1 cellular context compared by ENCODE assay signal in the genomic region with DNA sequence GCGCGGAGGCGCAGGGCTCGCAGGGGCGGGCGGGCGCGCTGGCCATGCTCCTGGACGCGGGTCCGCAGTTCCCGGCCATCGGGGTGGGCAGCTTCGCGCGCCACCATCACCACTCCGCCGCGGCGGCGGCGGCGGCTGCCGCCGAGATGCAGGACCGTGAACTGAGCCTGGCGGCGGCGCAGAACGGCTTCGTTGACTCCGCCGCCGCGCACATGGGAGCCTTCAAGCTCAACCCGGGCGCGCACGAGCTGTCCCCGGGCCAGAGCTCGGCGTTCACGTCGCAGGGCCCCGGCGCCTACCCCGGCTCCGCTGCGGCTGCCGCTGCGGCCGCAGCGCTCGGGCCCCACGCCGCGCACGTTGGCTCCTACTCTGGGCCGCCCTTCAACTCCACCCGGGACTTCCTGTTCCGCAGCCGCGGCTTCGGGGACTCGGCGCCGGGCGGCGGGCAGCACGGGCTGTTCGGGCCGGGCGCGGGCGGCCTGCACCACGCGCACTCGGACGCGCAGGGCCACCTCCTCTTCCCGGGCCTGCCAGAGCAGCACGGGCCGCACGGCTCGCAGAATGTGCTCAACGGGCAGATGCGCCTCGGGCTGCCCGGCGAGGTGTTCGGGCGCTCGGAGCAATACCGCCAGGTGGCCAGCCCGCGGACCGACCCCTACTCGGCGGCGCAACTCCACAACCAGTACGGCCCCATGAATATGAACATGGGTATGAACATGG.
TF ChIP-seq lines count a peak whose summit lies in the region.

No MANE protein-coding gene starts in this region.

TF ChIP-seq in HepG2, 621 proteins besides CTCF, POLR2A, EP300 and RAD21 (continued from another document and continues in another):
- TF ChIP-seq, protein P1, sequence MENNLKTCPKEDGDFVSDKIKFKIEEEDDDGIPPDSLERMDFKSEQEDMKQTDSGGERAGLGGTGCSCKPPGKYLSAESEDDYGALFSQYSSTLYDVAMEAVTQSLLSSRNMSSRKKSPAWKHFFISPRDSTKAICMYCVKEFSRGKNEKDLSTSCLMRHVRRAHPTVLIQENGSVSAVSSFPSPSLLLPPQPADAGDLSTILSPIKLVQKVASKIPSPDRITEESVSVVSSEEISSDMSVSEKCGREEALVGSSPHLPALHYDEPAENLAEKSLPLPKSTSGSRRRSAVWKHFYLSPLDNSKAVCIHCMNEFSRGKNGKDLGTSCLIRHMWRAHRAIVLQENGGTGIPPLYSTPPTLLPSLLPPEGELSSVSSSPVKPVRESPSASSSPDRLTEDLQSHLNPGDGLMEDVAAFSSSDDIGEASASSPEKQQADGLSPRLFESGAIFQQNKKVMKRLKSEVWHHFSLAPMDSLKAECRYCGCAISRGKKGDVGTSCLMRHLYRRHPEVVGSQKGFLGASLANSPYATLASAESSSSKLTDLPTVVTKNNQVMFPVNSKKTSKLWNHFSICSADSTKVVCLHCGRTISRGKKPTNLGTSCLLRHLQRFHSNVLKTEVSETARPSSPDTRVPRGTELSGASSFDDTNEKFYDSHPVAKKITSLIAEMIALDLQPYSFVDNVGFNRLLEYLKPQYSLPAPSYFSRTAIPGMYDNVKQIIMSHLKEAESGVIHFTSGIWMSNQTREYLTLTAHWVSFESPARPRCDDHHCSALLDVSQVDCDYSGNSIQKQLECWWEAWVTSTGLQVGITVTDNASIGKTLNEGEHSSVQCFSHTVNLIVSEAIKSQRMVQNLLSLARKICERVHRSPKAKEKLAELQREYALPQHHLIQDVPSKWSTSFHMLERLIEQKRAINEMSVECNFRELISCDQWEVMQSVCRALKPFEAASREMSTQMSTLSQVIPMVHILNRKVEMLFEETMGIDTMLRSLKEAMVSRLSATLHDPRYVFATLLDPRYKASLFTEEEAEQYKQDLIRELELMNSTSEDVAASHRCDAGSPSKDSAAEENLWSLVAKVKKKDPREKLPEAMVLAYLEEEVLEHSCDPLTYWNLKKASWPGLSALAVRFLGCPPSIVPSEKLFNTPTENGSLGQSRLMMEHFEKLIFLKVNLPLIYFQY (CRISPR knock-in tag; IDR thresholded peaks at IDR 0.05; ENCODE audit: borderline replicate concordance) = no peak
- TF ChIP-seq ZNF382 (CRISPR knock-in tag; IDR thresholded peaks at IDR 0.05; ENCODE audit: borderline replicate concordance) (no peak), PCBP2 (optimal IDR thresholded peaks at IDR 0.05; ENCODE audit: low read depth, low read length, poor library complexity, severe bottlenecking) (no peak), EED (CRISPR knock-in tag; IDR thresholded peaks at IDR 0.05) (peak; percentile 23; the same call in 1 of the 2 replicates), KMT2A (CRISPR knock-in tag; IDR thresholded peaks at IDR 0.05) (no peak), ZNF777 (CRISPR knock-in tag; IDR thresholded peaks at IDR 0.05) (peak; percentile 95), ZBTB38 (CRISPR knock-in tag; IDR thresholded peaks at IDR 0.05) (no peak), POGZ (CRISPR knock-in tag; IDR thresholded peaks at IDR 0.05) (no peak), ZNF547 (CRISPR knock-in tag; IDR thresholded peaks at IDR 0.05) (0 out of 2 replicates have a peak, but pooled peaks have one; percentile 49), ZSCAN21 (CRISPR knock-in tag; IDR thresholded peaks at IDR 0.05; ENCODE audit: borderline replicate concordance) (0 out of 2 replicates have a peak, but pooled peaks have one; percentile 22), ZNF772 (CRISPR knock-in tag; IDR thresholded peaks at IDR 0.05) (peak; percentile 42; the same call in 1 of the 2 replicates), CHD4 (IDR thresholded peaks at IDR 0.05; ENCODE audit: borderline replicate concordance, low read length) (no peak), ZNF33A (CRISPR knock-in tag; IDR thresholded peaks at IDR 0.05; ENCODE audit: borderline replicate concordance) (no peak), NFYC (CRISPR knock-in tag; IDR thresholded peaks at IDR 0.05) (no peak), ZNF264 (CRISPR knock-in tag; IDR thresholded peaks at IDR 0.05) (no peak), FOSL2 (CRISPR knock-in tag; IDR thresholded peaks at IDR 0.05) (no peak), RFXANK (CRISPR knock-in tag; IDR thresholded peaks at IDR 0.05) (no peak), ZNF563 (CRISPR knock-in tag; IDR thresholded peaks at IDR 0.05) (0 out of 2 replicates have a peak, but pooled peaks have one; percentile 32), NR3C1 (CRISPR knock-in tag; IDR thresholded peaks at IDR 0.05) (no peak), CENPX (CRISPR knock-in tag; IDR thresholded peaks at IDR 0.05) (no peak), ZNF570 (CRISPR knock-in tag; IDR thresholded peaks at IDR 0.05; ENCODE audit: borderline replicate concordance) (no peak), SP140L (CRISPR knock-in tag; IDR thresholded peaks at IDR 0.05; ENCODE audit: borderline replicate concordance) (no peak), SIN3B (IDR thresholded peaks at IDR 0.05; ENCODE audit: low read length) (no peak), NFYB (CRISPR knock-in tag; IDR thresholded peaks at IDR 0.05) (no peak), GABPB1 (CRISPR knock-in tag; IDR thresholded peaks at IDR 0.05) (peak; percentile 3; the same call in 1 of the 2 replicates)
- TF ChIP-seq, protein P2, sequence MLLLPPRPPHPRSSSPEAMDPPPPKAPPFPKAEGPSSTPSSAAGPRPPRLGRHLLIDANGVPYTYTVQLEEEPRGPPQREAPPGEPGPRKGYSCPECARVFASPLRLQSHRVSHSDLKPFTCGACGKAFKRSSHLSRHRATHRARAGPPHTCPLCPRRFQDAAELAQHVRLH (CRISPR knock-in tag; IDR thresholded peaks at IDR 0.05; ENCODE audit: borderline replicate concordance, low read depth) = no peak
- TF ChIP-seq, protein P3, sequence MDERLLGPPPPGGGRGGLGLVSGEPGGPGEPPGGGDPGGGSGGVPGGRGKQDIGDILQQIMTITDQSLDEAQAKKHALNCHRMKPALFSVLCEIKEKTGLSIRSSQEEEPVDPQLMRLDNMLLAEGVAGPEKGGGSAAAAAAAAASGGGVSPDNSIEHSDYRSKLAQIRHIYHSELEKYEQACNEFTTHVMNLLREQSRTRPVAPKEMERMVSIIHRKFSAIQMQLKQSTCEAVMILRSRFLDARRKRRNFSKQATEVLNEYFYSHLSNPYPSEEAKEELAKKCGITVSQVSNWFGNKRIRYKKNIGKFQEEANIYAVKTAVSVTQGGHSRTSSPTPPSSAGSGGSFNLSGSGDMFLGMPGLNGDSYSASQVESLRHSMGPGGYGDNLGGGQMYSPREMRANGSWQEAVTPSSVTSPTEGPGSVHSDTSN (CRISPR knock-in tag; IDR thresholded peaks at IDR 0.05) = no peak
- TF ChIP-seq, protein P4, sequence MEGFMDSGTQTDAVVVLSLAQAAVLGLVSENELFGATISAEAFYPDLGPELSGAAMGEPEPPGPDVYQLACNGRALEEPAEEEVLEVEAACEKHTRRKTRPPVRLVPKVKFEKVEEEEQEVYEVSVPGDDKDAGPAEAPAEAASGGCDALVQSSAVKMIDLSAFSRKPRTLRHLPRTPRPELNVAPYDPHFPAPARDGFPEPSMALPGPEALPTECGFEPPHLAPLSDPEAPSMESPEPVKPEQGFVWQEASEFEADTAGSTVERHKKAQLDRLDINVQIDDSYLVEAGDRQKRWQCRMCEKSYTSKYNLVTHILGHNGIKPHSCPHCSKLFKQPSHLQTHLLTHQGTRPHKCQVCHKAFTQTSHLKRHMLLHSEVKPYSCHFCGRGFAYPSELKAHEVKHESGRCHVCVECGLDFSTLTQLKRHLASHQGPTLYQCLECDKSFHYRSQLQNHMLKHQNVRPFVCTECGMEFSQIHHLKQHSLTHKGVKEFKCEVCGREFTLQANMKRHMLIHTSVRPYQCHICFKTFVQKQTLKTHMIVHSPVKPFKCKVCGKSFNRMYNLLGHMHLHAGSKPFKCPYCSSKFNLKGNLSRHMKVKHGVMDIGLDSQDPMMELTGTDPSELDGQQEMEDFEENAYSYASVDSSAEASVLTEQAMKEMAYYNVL (CRISPR knock-in tag; IDR thresholded peaks at IDR 0.05; ENCODE audit: borderline replicate concordance) = no peak
- TF ChIP-seq, protein P5, sequence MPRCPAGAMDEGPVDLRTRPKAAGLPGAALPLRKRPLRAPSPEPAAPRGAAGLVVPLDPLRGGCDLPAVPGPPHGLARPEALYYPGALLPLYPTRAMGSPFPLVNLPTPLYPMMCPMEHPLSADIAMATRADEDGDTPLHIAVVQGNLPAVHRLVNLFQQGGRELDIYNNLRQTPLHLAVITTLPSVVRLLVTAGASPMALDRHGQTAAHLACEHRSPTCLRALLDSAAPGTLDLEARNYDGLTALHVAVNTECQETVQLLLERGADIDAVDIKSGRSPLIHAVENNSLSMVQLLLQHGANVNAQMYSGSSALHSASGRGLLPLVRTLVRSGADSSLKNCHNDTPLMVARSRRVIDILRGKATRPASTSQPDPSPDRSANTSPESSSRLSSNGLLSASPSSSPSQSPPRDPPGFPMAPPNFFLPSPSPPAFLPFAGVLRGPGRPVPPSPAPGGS (CRISPR knock-in tag; IDR thresholded peaks at IDR 0.05) = peak; percentile 19; the same call in 1 of the 2 replicates
- TF ChIP-seq, protein P6, sequence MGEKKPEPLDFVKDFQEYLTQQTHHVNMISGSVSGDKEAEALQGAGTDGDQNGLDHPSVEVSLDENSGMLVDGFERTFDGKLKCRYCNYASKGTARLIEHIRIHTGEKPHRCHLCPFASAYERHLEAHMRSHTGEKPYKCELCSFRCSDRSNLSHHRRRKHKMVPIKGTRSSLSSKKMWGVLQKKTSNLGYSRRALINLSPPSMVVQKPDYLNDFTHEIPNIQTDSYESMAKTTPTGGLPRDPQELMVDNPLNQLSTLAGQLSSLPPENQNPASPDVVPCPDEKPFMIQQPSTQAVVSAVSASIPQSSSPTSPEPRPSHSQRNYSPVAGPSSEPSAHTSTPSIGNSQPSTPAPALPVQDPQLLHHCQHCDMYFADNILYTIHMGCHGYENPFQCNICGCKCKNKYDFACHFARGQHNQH (CRISPR knock-in tag; IDR thresholded peaks at IDR 0.05) = no peak
- TF ChIP-seq, protein P7, sequence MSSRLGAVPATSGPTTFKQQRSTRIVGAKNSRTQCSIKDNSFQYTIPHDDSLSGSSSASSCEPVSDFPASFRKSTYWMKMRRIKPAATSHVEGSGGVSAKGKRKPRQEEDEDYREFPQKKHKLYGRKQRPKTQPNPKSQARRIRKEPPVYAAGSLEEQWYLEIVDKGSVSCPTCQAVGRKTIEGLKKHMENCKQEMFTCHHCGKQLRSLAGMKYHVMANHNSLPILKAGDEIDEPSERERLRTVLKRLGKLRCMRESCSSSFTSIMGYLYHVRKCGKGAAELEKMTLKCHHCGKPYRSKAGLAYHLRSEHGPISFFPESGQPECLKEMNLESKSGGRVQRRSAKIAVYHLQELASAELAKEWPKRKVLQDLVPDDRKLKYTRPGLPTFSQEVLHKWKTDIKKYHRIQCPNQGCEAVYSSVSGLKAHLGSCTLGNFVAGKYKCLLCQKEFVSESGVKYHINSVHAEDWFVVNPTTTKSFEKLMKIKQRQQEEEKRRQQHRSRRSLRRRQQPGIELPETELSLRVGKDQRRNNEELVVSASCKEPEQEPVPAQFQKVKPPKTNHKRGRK (CRISPR knock-in tag; IDR thresholded peaks at IDR 0.05) = no peak
- TF ChIP-seq, protein P8, sequence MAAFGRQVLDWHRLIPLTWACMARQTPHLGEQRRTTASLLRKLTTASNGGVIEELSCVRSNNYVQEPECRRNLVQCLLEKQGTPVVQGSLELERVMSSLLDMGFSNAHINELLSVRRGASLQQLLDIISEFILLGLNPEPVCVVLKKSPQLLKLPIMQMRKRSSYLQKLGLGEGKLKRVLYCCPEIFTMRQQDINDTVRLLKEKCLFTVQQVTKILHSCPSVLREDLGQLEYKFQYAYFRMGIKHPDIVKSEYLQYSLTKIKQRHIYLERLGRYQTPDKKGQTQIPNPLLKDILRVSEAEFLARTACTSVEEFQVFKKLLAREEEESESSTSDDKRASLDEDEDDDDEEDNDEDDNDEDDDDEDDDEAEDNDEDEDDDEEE (CRISPR knock-in tag; IDR thresholded peaks at IDR 0.05) = no peak
- TF ChIP-seq, protein P9, sequence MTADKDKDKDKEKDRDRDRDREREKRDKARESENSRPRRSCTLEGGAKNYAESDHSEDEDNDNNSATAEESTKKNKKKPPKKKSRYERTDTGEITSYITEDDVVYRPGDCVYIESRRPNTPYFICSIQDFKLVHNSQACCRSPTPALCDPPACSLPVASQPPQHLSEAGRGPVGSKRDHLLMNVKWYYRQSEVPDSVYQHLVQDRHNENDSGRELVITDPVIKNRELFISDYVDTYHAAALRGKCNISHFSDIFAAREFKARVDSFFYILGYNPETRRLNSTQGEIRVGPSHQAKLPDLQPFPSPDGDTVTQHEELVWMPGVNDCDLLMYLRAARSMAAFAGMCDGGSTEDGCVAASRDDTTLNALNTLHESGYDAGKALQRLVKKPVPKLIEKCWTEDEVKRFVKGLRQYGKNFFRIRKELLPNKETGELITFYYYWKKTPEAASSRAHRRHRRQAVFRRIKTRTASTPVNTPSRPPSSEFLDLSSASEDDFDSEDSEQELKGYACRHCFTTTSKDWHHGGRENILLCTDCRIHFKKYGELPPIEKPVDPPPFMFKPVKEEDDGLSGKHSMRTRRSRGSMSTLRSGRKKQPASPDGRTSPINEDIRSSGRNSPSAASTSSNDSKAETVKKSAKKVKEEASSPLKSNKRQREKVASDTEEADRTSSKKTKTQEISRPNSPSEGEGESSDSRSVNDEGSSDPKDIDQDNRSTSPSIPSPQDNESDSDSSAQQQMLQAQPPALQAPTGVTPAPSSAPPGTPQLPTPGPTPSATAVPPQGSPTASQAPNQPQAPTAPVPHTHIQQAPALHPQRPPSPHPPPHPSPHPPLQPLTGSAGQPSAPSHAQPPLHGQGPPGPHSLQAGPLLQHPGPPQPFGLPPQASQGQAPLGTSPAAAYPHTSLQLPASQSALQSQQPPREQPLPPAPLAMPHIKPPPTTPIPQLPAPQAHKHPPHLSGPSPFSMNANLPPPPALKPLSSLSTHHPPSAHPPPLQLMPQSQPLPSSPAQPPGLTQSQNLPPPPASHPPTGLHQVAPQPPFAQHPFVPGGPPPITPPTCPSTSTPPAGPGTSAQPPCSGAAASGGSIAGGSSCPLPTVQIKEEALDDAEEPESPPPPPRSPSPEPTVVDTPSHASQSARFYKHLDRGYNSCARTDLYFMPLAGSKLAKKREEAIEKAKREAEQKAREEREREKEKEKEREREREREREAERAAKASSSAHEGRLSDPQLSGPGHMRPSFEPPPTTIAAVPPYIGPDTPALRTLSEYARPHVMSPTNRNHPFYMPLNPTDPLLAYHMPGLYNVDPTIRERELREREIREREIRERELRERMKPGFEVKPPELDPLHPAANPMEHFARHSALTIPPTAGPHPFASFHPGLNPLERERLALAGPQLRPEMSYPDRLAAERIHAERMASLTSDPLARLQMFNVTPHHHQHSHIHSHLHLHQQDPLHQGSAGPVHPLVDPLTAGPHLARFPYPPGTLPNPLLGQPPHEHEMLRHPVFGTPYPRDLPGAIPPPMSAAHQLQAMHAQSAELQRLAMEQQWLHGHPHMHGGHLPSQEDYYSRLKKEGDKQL (CRISPR knock-in tag; IDR thresholded peaks at IDR 0.05; ENCODE audit: low read depth) = no peak
- TF ChIP-seq, protein P10, sequence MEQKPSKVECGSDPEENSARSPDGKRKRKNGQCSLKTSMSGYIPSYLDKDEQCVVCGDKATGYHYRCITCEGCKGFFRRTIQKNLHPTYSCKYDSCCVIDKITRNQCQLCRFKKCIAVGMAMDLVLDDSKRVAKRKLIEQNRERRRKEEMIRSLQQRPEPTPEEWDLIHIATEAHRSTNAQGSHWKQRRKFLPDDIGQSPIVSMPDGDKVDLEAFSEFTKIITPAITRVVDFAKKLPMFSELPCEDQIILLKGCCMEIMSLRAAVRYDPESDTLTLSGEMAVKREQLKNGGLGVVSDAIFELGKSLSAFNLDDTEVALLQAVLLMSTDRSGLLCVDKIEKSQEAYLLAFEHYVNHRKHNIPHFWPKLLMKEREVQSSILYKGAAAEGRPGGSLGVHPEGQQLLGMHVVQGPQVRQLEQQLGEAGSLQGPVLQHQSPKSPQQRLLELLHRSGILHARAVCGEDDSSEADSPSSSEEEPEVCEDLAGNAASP (CRISPR knock-in tag; IDR thresholded peaks at IDR 0.05; ENCODE audit: borderline replicate concordance) = no peak
- TF ChIP-seq, protein P11, sequence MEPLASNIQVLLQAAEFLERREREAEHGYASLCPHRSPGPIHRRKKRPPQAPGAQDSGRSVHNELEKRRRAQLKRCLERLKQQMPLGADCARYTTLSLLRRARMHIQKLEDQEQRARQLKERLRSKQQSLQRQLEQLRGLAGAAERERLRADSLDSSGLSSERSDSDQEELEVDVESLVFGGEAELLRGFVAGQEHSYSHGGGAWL (CRISPR knock-in tag; IDR thresholded peaks at IDR 0.05) = no peak
